Comparison of ENCODE assay signal across 11 cellular contexts in genomic region chr2:230664128-230664527, GRCh38. TPM values are rescaled to one million over a fixed set of nuclear protein-coding genes. Genes with fewer than 3 reads are reported as not detected.
DNase-seq lines count a peak whose midpoint lies in the region; ATAC-seq, FAIRE-seq and TF ChIP-seq lines count a peak whose summit lies in the region.
"Had no signal": no experiment of that assay in that cellular context is flagged by ENCODE, and none has a peak within 500 bp of the region (broad histone marks: within the 10 kb centered on the region; RNA-seq: fewer than 3 reads in every experiment).

No MANE protein-coding gene starts in this region.

- no peaks in the 10 kb centered on the region for H3K36me3 Mint-ChIP-seq in CD4-positive, alpha-beta memory T cell
- H3K36me3 Mint-ChIP-seq in activated CD8-positive, alpha-beta T cell treated with anti-CD3 and anti-CD28 coated beads, Interleukin-2, amount 10 ng/mL, durations not matched to agents 7 days and 5 days (ENCODE audit: low read depth), result peaks cover 10% of the 10 kb centered on the region

- peak overlapping the region in 6 of 8 donors; percentile 9 to 87 (median 54) for H3K4me3 Mint-ChIP-seq in CD4-positive, alpha-beta memory T cell
- no peak overlapping the region for H3K4me3 Mint-ChIP-seq in activated CD8-positive, alpha-beta T cell treated with anti-CD3 and anti-CD28 coated beads, Interleukin-2, amount 10 ng/mL, durations not matched to agents 7 days and 5 days

- no peak for DNase-seq in CD4-positive, alpha-beta memory T cell
- DNase-seq in GM19239 (ENCODE audit: insufficient read length, low spot score) (no peak), left cardiac atrium (no peak), D341Med (ENCODE audit: low spot score) (no peak), BE2C (no peak)
- peak; percentile 41 for DNase-seq in activated CD8-positive, alpha-beta T cell treated with anti-CD3 and anti-CD28 coated beads, Interleukin-2, amount 10 ng/mL, durations not matched to agents 7 days and 5 days
- DNase-seq: cortex of kidney; stimulated activated CD4-positive, alpha-beta T cell treated with anti-CD3 and anti-CD28 coated beads, Interleukin-4, amount 100 ng/mL, for 1 hour had no signal

- H3K4me1 Mint-ChIP-seq in CD4-positive, alpha-beta memory T cell, result peaks cover 71 to 98% (median 86%) of the 10 kb centered on the region in 4 donors
- H3K4me1 Mint-ChIP-seq in activated CD8-positive, alpha-beta T cell treated with anti-CD3 and anti-CD28 coated beads, Interleukin-2, amount 10 ng/mL, durations not matched to agents 7 days and 5 days (ENCODE audit: low read depth), result peaks cover 99% of the 10 kb centered on the region

- H3K9me3 Mint-ChIP-seq in CD4-positive, alpha-beta memory T cell, result no peaks in the 10 kb centered on the region
- H3K9me3 Mint-ChIP-seq in activated CD8-positive, alpha-beta T cell treated with anti-CD3 and anti-CD28 coated beads, Interleukin-2, amount 10 ng/mL, durations not matched to agents 7 days and 5 days (ENCODE audit: insufficient read depth), result no peaks in the 10 kb centered on the region

- peak overlapping the region in 1 of 2 donors; percentile 21 for H3K4me3 ChIP-seq in CD4-positive, alpha-beta memory T cell (ENCODE audit: low read length in 2 of 2)
- no peak overlapping the region for H3K4me3 ChIP-seq in BE2C (ENCODE audit: low read depth, low read length)
- H3K4me3 ChIP-seq: hepatocyte had no signal

- H3K36me3 ChIP-seq in CD4-positive, alpha-beta memory T cell (ENCODE audit: insufficient read depth, low read length), result no peaks in the 10 kb centered on the region
- no peaks in the 10 kb centered on the region for H3K36me3 ChIP-seq in BE2C

- POLR2A ChIA-PET in CD4-positive, alpha-beta memory T cell (lab: Charles Lee; ENCODE audit: partially characterized antibody), result interaction anchor here (0.7 to 1.9 kb wide), 4 partner anchors 20 to 431 kb away, joined by 3 to 4 read pairs (median 4); partner anchors contain the start of gene SP140L
- POLR2A ChIA-PET in activated CD8-positive, alpha-beta T cell treated with anti-CD3 and anti-CD28 coated beads, Interleukin-2, amount 10 ng/mL, durations not matched to agents 7 days and 5 days (lab: Charles Lee), result interaction anchor here (0.6 to 1.2 kb wide), 5 partner anchors 13 to 438 kb away, joined by 3 to 9 read pairs (median 4); no protein-coding TSS in a partner anchor

- H3K27ac ChIP-seq in CD4-positive, alpha-beta memory T cell (ENCODE audit: low read depth, low read length), result peak overlapping the region; percentile 18
- H3K27ac ChIP-seq: hepatocyte had no signal

- peak overlapping the region; percentile 62 to 98 (median 89) for H3K27ac Mint-ChIP-seq in CD4-positive, alpha-beta memory T cell
- H3K27ac Mint-ChIP-seq in activated CD8-positive, alpha-beta T cell treated with anti-CD3 and anti-CD28 coated beads, Interleukin-2, amount 10 ng/mL, durations not matched to agents 7 days and 5 days, result peak overlapping the region; percentile 99

- CTCF ChIA-PET in CD4-positive, alpha-beta memory T cell (lab: Charles Lee; ENCODE audit: partially characterized antibody), result interaction anchor here (1.3 to 1.7 kb wide), 2 partner anchors 117 to 135 kb away, joined by 3 to 4 read pairs; no protein-coding TSS in a partner anchor
- CTCF ChIA-PET in activated CD8-positive, alpha-beta T cell treated with anti-CD3 and anti-CD28 coated beads, Interleukin-2, amount 10 ng/mL, durations not matched to agents 7 days and 5 days (lab: Charles Lee), result interaction anchor here (0.9 to 1.5 kb wide), 6 partner anchors 11 to 135 kb away, joined by 3 to 11 read pairs (median 4); partner anchors contain the start of gene CAB39

- peaks cover 99% of the 10 kb centered on the region for H3K4me1 ChIP-seq in CD4-positive, alpha-beta memory T cell (ENCODE audit: insufficient read depth, low read length)
- H3K4me1 ChIP-seq in BE2C, result no peaks in the 10 kb centered on the region

- FAIRE-seq in GM19239 (lab: Jason Lieb, UNC), result peak; percentile 90

- no peak for ATAC-seq in activated CD8-positive, alpha-beta T cell treated with anti-CD3 and anti-CD28 coated beads, Interleukin-2, amount 10 ng/mL, durations not matched to agents 7 days and 5 days
- peak; percentile 69 to 73 for ATAC-seq in left cardiac atrium
- ATAC-seq in HG02970 (IDR thresholded peaks at IDR 0.05; ENCODE audit: low FRiP score, unreplicated experiment), result no peak
- no peak for ATAC-seq in GM21723 (IDR thresholded peaks at IDR 0.05; ENCODE audit: unreplicated experiment)

- H3K9me3 ChIP-seq in CD4-positive, alpha-beta memory T cell (ENCODE audit: control insufficient read depth in 1 of 2, low read length in 2 of 2), result no peaks in the 10 kb centered on the region
- no peaks in the 10 kb centered on the region for H3K9me3 ChIP-seq in BE2C

- no peaks in the 10 kb centered on the region for H3K27me3 Mint-ChIP-seq in CD4-positive, alpha-beta memory T cell
- H3K27me3 Mint-ChIP-seq in activated CD8-positive, alpha-beta T cell treated with anti-CD3 and anti-CD28 coated beads, Interleukin-2, amount 10 ng/mL, durations not matched to agents 7 days and 5 days (ENCODE audit: low read depth), result no peaks in the 10 kb centered on the region

- TF ChIP-seq CTCF in BE2C (IDR thresholded peaks at IDR 0.05; ENCODE audit: low read depth, low read length), result no peak

- H3K27me3 ChIP-seq in CD4-positive, alpha-beta memory T cell (ENCODE audit: insufficient read depth, low read length), result no peaks in the 10 kb centered on the region
- no peaks in the 10 kb centered on the region for H3K27me3 ChIP-seq in BE2C
- H3K27me3 ChIP-seq: hepatocyte had no signal

- intact Hi-C loops in CD4-positive, alpha-beta memory T cell (cut with micrococcal nuclease), result no loop called here
- intact Hi-C loops in left cardiac atrium (cut with DNase I), result loop anchor here in 1 of 2 donors (5.0 kb wide), 1 partner anchor 348 kb away; no protein-coding TSS in a partner anchor

RNA-seq across cellular contexts. Expression of gene CAB39, which starts 48.5 kb away (rescaled TPM):
- 100 to 1,000 TPM; 112 to 115 TPM for total RNA-seq in CD4-positive, alpha-beta memory T cell
- 10 to 100 TPM; 80.8 to 88.5 TPM for polyA plus RNA-seq in CD4-positive, alpha-beta memory T cell
- 100 to 1,000 TPM; 175 to 178 TPM for total RNA-seq in activated CD8-positive, alpha-beta T cell treated with anti-CD3 and anti-CD28 coated beads, Interleukin-2, amount 10 ng/mL, durations not matched to agents 7 days and 5 days
- 10 to 100 TPM; 85.5 to 87.8 TPM for total RNA-seq in left cardiac atrium
- 26.7 TPM for polyA plus RNA-seq in BE2C (2012; ENCODE audit: insufficient read depth, insufficient read length, low read depth)

Comparison
In these comparisons a context has a peak if more than half of its experiments do, and no peak if none do; other contexts are left out.
1. ATAC-seq: peak in left cardiac atrium (2 of 2); none in activated CD8-positive, alpha-beta T cell treated with anti-CD3 and anti-CD28 coated beads, Interleukin-2, amount 10 ng/mL, durations not matched to agents 7 days and 5 days (single experiment), HG02970 (single experiment) and GM21723 (single experiment).